ENCODE assay signal across 8 cellular contexts in the genomic region with DNA sequence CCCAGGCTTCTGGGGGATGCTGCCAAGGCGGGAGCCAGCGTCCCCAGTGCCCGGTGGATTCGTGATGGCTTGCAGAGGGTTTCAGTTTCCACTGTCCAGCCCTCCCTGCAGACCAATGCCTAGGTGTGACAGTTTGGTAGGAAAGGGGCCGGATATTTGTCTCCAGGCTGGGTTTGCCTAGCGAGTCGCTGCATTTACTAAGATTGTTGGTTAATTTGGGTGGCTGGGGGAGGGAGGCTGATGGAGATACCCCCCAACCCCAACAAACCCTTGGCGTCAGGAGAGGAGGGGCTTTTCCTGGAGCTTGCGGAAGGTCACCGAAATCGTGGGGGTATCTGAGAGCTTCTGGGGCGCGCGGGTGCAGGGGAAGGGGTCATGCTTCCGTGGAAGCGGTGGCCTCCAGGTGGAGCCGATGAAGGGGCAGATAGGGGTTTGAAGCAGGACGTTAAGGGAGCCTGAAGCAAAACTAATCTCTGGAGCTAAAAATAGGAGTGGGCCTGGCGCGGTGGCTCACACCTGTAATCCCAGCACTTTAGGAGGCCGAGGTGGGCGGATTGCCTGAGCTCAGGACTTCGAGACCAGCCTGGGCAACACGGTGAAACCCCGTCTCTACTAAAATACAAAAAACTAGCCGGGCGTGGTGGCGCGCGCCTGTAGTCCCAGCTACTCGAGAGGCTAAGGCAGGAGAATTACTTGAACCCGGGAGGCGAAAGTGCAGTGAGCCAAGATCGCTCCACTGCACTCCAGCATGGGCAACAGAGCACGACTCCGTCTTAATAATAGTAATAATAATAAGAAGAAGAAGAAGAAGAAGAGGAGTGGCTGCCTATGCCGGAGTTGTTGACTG. TPM values are rescaled to one million over a fixed set of nuclear protein-coding genes. Genes with fewer than 3 reads are reported as not detected.
DNase-seq lines count a peak whose midpoint lies in the region; ATAC-seq and TF ChIP-seq lines count a peak whose summit lies in the region.

No MANE protein-coding gene starts in this region.

- DNase-seq in activated CD4-positive, alpha-beta memory T cell treated with anti-CD3 and anti-CD28 coated beads, Interleukin-2, amount 10 ng/mL, durations not matched to agents 7 days and 5 days, result no peak
- DNase-seq in activated CD4-positive, alpha-beta memory T cell treated with anti-CD3 and anti-CD28 coated beads for 36 hours, result no peak
- no peak for DNase-seq in right lobe of liver
- DNase-seq in thyroid gland, result no peak
- no peak for DNase-seq in activated gamma-delta T cell treated with Interleukin-2 at 50 U/mL for 16 hours
- no peak for DNase-seq in stimulated activated CD4-positive, alpha-beta T cell treated with anti-CD3 and anti-CD28 coated beads, Interleukin-15, amount 100 ng/mL, for 24 hours
- DNase-seq in NCI-H524 treated with DMSO at 0.1 percent for 48 hours (lab: John Stamatoyannopoulos, UW), result no peak

- no peaks in the 10 kb centered on the region for H3K36me3 Mint-ChIP-seq in activated CD4-positive, alpha-beta memory T cell treated with anti-CD3 and anti-CD28 coated beads, Interleukin-2, amount 10 ng/mL, durations not matched to agents 7 days and 5 days (ENCODE audit: low read depth)
- H3K36me3 Mint-ChIP-seq in activated CD4-positive, alpha-beta memory T cell treated with anti-CD3 and anti-CD28 coated beads for 36 hours, result no peaks in the 10 kb centered on the region
- no peaks in the 10 kb centered on the region for H3K36me3 Mint-ChIP-seq in brain

- CTCF ChIA-PET in activated CD4-positive, alpha-beta memory T cell treated with anti-CD3 and anti-CD28 coated beads, Interleukin-2, amount 10 ng/mL, durations not matched to agents 7 days and 5 days (lab: Charles Lee), result no interaction called here
- CTCF ChIA-PET in activated CD4-positive, alpha-beta memory T cell treated with anti-CD3 and anti-CD28 coated beads for 36 hours (lab: Charles Lee), result interaction anchor here (0.8 kb wide), 1 partner anchor 47 kb away, joined by 3 read pairs; no protein-coding TSS in a partner anchor

- TF ChIP-seq CTCF in brain (conservative IDR thresholded peaks at IDR 0.05) (no peak), right lobe of liver (IDR thresholded peaks at IDR 0.05) (no peak), thyroid gland (IDR thresholded peaks at IDR 0.05) (no peak)

- H3K4me1 Mint-ChIP-seq in activated CD4-positive, alpha-beta memory T cell treated with anti-CD3 and anti-CD28 coated beads, Interleukin-2, amount 10 ng/mL, durations not matched to agents 7 days and 5 days, result peaks cover 8% of the 10 kb centered on the region
- H3K4me1 Mint-ChIP-seq in activated CD4-positive, alpha-beta memory T cell treated with anti-CD3 and anti-CD28 coated beads for 36 hours (ENCODE audit: low read depth), result no peaks in the 10 kb centered on the region
- H3K4me1 Mint-ChIP-seq in brain, result peaks cover 48% of the 10 kb centered on the region

- peaks cover 45% of the 10 kb centered on the region for H3K27me3 Mint-ChIP-seq in activated CD4-positive, alpha-beta memory T cell treated with anti-CD3 and anti-CD28 coated beads, Interleukin-2, amount 10 ng/mL, durations not matched to agents 7 days and 5 days
- H3K27me3 Mint-ChIP-seq in activated CD4-positive, alpha-beta memory T cell treated with anti-CD3 and anti-CD28 coated beads for 36 hours, result peaks cover 12% of the 10 kb centered on the region
- H3K27me3 Mint-ChIP-seq in brain, result peaks cover 13% of the 10 kb centered on the region

- TF ChIP-seq POLR2A in right lobe of liver (IDR thresholded peaks at IDR 0.05), result no peak
- no peak for TF ChIP-seq POLR2A in thyroid gland (IDR thresholded peaks at IDR 0.05)

- no peaks in the 10 kb centered on the region for H3K36me3 ChIP-seq in right lobe of liver
- H3K36me3 ChIP-seq in thyroid gland, result no peaks in the 10 kb centered on the region

- H3K9me3 ChIP-seq in right lobe of liver, result no peaks in the 10 kb centered on the region
- H3K9me3 ChIP-seq in thyroid gland, result no peaks in the 10 kb centered on the region

- peaks cover 0 to 30% (median 10%) of the 10 kb centered on the region in 4 donors for H3K4me1 ChIP-seq in right lobe of liver
- peaks cover 28 to 34% of the 10 kb centered on the region in 2 donors for H3K4me1 ChIP-seq in thyroid gland

- peak; percentile 1 to 11 (median 4) for ATAC-seq in right lobe of liver

- peak overlapping the region; percentile 21 for H3K4me3 Mint-ChIP-seq in activated CD4-positive, alpha-beta memory T cell treated with anti-CD3 and anti-CD28 coated beads, Interleukin-2, amount 10 ng/mL, durations not matched to agents 7 days and 5 days
- H3K4me3 Mint-ChIP-seq in activated CD4-positive, alpha-beta memory T cell treated with anti-CD3 and anti-CD28 coated beads for 36 hours, result no peak overlapping the region
- peak overlapping the region; percentile 92 to 97 (median 93) for H3K4me3 Mint-ChIP-seq in brain

- H3K27ac ChIP-seq in right lobe of liver, result peak overlapping the region; percentile 43 to 83 (median 66)
- peak overlapping the region in 2 of 3 donors; percentile 44 to 65 for H3K27ac ChIP-seq in thyroid gland

- no peak overlapping the region for H3K27ac Mint-ChIP-seq in activated CD4-positive, alpha-beta memory T cell treated with anti-CD3 and anti-CD28 coated beads, Interleukin-2, amount 10 ng/mL, durations not matched to agents 7 days and 5 days
- H3K27ac Mint-ChIP-seq in activated CD4-positive, alpha-beta memory T cell treated with anti-CD3 and anti-CD28 coated beads for 36 hours, result no peak overlapping the region
- peak overlapping the region; percentile 43 to 91 (median 79) for H3K27ac Mint-ChIP-seq in brain

- POLR2A ChIA-PET in activated CD4-positive, alpha-beta memory T cell treated with anti-CD3 and anti-CD28 coated beads, Interleukin-2, amount 10 ng/mL, durations not matched to agents 7 days and 5 days (lab: Charles Lee), result no interaction called here
- POLR2A ChIA-PET in activated CD4-positive, alpha-beta memory T cell treated with anti-CD3 and anti-CD28 coated beads for 36 hours (lab: Charles Lee), result no interaction called here

- no peaks in the 10 kb centered on the region for H3K27me3 ChIP-seq in right lobe of liver
- H3K27me3 ChIP-seq in thyroid gland, result no peaks in the 10 kb centered on the region

- 56% methylated on average over 30 of the region's 37 CpGs for WGBS in right lobe of liver (ENCODE audit: insufficient coverage, low coverage, low lambda C conversion rate, missing lambda C conversion rate)
- WGBS in thyroid gland, 2 donors, result 43 to 51% methylated on average over 30 to 33 of the region's 37 CpGs

- H3K9me3 Mint-ChIP-seq in activated CD4-positive, alpha-beta memory T cell treated with anti-CD3 and anti-CD28 coated beads, Interleukin-2, amount 10 ng/mL, durations not matched to agents 7 days and 5 days, result no peaks in the 10 kb centered on the region
- H3K9me3 Mint-ChIP-seq in activated CD4-positive, alpha-beta memory T cell treated with anti-CD3 and anti-CD28 coated beads for 36 hours, result no peaks in the 10 kb centered on the region
- H3K9me3 Mint-ChIP-seq in brain, result peaks cover 0 to 3% (median 0%) of the 10 kb centered on the region in 5 experiments

- H3K4me3 ChIP-seq in right lobe of liver (peak overlapping the region; percentile 80 to 94 (median 82)), thyroid gland (replicated peaks in 1 of 3) (peak overlapping the region; percentile 56 to 91 (median 75))

- intact Hi-C loops in activated CD4-positive, alpha-beta memory T cell treated with anti-CD3 and anti-CD28 coated beads for 36 hours (cut with micrococcal nuclease), result no loop called here
- intact Hi-C loops in right lobe of liver (cut with DNase I), result no loop called here
- intact Hi-C loops in thyroid gland (cut with DNase I), result no loop called here

RNA-seq across cellular contexts. Expression of a gene that starts 1.1 kb away (rescaled TPM):
- total RNA-seq in activated CD4-positive, alpha-beta memory T cell treated with anti-CD3 and anti-CD28 coated beads, Interleukin-2, amount 10 ng/mL, durations not matched to agents 7 days and 5 days, result under 1 TPM; 0.78 to 0.81 TPM
- 1 to 10 TPM; 6.4 to 7.4 TPM for total RNA-seq in activated CD4-positive, alpha-beta memory T cell treated with anti-CD3 and anti-CD28 coated beads for 36 hours
- 82.7 TPM for polyA plus RNA-seq in brain (ENCODE audit: insufficient read depth, low read depth, low replicate concordance)
- total RNA-seq in right lobe of liver (10 to 100 TPM; 38.4 to 55.5 (median 43.0) TPM), thyroid gland (100 to 1,000 TPM in 2 of 4 donors, 10 to 100 TPM in 2; 90.7 to 153 (median 101) TPM)

RNA-seq across cellular contexts. Expression of a gene that starts 25.6 kb away (rescaled TPM):
- total RNA-seq in activated CD4-positive, alpha-beta memory T cell treated with anti-CD3 and anti-CD28 coated beads, Interleukin-2, amount 10 ng/mL, durations not matched to agents 7 days and 5 days, result not detected
- total RNA-seq in activated CD4-positive, alpha-beta memory T cell treated with anti-CD3 and anti-CD28 coated beads for 36 hours, result not detected
- polyA plus RNA-seq in brain (ENCODE audit: insufficient read depth, low read depth, low replicate concordance), result not detected
- total RNA-seq in right lobe of liver, result not detected
- not detected for total RNA-seq in thyroid gland

RNA-seq across cellular contexts. Expression of a gene that starts 36.1 kb away (rescaled TPM):
- not detected for total RNA-seq in activated CD4-positive, alpha-beta memory T cell treated with anti-CD3 and anti-CD28 coated beads, Interleukin-2, amount 10 ng/mL, durations not matched to agents 7 days and 5 days
- not detected for total RNA-seq in activated CD4-positive, alpha-beta memory T cell treated with anti-CD3 and anti-CD28 coated beads for 36 hours
- not detected for polyA plus RNA-seq in brain (ENCODE audit: insufficient read depth, low read depth, low replicate concordance)
- 10 to 100 TPM; 34.2 to 87.1 (median 48.1) TPM for total RNA-seq in right lobe of liver
- total RNA-seq in thyroid gland, result under 1 TPM in 2 of 4 donors, not detected in 2; 0.44 to 0.78 TPM

Comparison
In these comparisons a context has a peak if more than half of its experiments do, and no peak if none do; other contexts are left out.
1. H3K27ac Mint-ChIP-seq: peak in brain (5 of 5); none in activated CD4-positive, alpha-beta memory T cell treated with anti-CD3 and anti-CD28 coated beads, Interleukin-2, amount 10 ng/mL, durations not matched to agents 7 days and 5 days (single experiment) and activated CD4-positive, alpha-beta memory T cell treated with anti-CD3 and anti-CD28 coated beads for 36 hours (single experiment).
2. RNA of a gene that starts 1.1 kb away (total RNA-seq): 90.7 to 153 TPM in thyroid gland and 38.4 to 55.5 TPM in right lobe of liver; 6.4 to 7.4 TPM in activated CD4-positive, alpha-beta memory T cell treated with anti-CD3 and anti-CD28 coated beads for 36 hours and 0.78 to 0.81 TPM in activated CD4-positive, alpha-beta memory T cell treated with anti-CD3 and anti-CD28 coated beads, Interleukin-2, amount 10 ng/mL, durations not matched to agents 7 days and 5 days; every median in the first group is over 4 times any median in the second.
3. RNA of a gene that starts 36.1 kb away (total RNA-seq): 34.2 to 87.1 TPM in right lobe of liver; 0.44 to 0.78 TPM in thyroid gland, not detected in activated CD4-positive, alpha-beta memory T cell treated with anti-CD3 and anti-CD28 coated beads, Interleukin-2, amount 10 ng/mL, durations not matched to agents 7 days and 5 days and not detected in activated CD4-positive, alpha-beta memory T cell treated with anti-CD3 and anti-CD28 coated beads for 36 hours; every median in the first group is over 10 times any median in the second.